Comparison of ENCODE assay signal across 9 cellular contexts in genomic region chr2:98460573-98461560, GRCh38. TPM values are rescaled to one million over a fixed set of nuclear protein-coding genes. Genes with fewer than 3 reads are reported as not detected.
DNase-seq lines count a peak whose midpoint lies in the region; ATAC-seq and TF ChIP-seq lines count a peak whose summit lies in the region.
"Had no signal": no experiment of that assay in that cellular context is flagged by ENCODE, and none has a peak within 500 bp of the region (broad histone marks: within the 10 kb centered on the region; RNA-seq: fewer than 3 reads in every experiment).

No MANE protein-coding gene starts in this region.

- H3K27ac ChIP-seq in neutrophil = peak overlapping the region; percentile 94
- H3K27ac ChIP-seq: ascending aorta had no signal

- CTCF ChIA-PET in Caco-2 (lab: Charles Lee) = no interaction called here

- peaks cover 3% of the 10 kb centered on the region for H3K4me1 Mint-ChIP-seq in Caco-2 (ENCODE audit: low read depth, unreplicated experiment)

- ATAC-seq in GM19463 (IDR thresholded peaks at IDR 0.05; ENCODE audit: unreplicated experiment) (peak; percentile 69), HG03460 (IDR thresholded peaks at IDR 0.05; ENCODE audit: unreplicated experiment) (peak; percentile 66)

- H3K9me3 Mint-ChIP-seq in Caco-2 (ENCODE audit: unreplicated experiment) = no peaks in the 10 kb centered on the region

- H3K27me3 ChIP-seq in neutrophil = no peaks in the 10 kb centered on the region
- no peaks in the 10 kb centered on the region for H3K27me3 ChIP-seq in H7 (ENCODE audit: control insufficient read depth, insufficient read depth, low read length)
- H3K27me3 ChIP-seq in Caco-2 (replicated peaks; ENCODE audit: control insufficient read depth, insufficient read depth, low read length) = no peaks in the 10 kb centered on the region
- H3K27me3 ChIP-seq: ascending aorta had no signal

- H3K4me3 Mint-ChIP-seq in Caco-2 (ENCODE audit: unreplicated experiment) = no peak overlapping the region

- H3K27ac Mint-ChIP-seq in Caco-2 (ENCODE audit: unreplicated experiment) = no peak overlapping the region

- H3K4me3 ChIP-seq in neutrophil (ENCODE audit: low read depth in 1 of 2, low read length in 1 of 2) (peak overlapping the region in 1 of 2 experiments; percentile 7), H7 (ENCODE audit: insufficient read depth, low read depth, low read length) (no peak overlapping the region), Caco-2 (ENCODE audit: low read depth, low read length) (no peak overlapping the region)
- H3K4me3 ChIP-seq: ascending aorta had no signal

- H3K36me3 Mint-ChIP-seq in Caco-2 (ENCODE audit: insufficient read depth, unreplicated experiment) = no peaks in the 10 kb centered on the region

- no peaks in the 10 kb centered on the region for H3K27me3 Mint-ChIP-seq in Caco-2 (ENCODE audit: insufficient read depth, unreplicated experiment)

- H3K36me3 ChIP-seq in neutrophil (no peaks in the 10 kb centered on the region), H7 (replicated peaks; ENCODE audit: control insufficient read depth, insufficient read depth, low read length) (peaks cover under 1% of the 10 kb centered on the region), Caco-2 (ENCODE audit: control insufficient read depth, insufficient read depth, low read length) (no peaks in the 10 kb centered on the region)
- H3K36me3 ChIP-seq: ascending aorta had no signal

- BruUV-seq in Caco-2 (replicated peaks; lab: Mats Ljungman, UMichigan) = no TSS peak

- POLR2A ChIA-PET in Caco-2 (lab: Charles Lee) = no interaction called here

- peaks cover 85 to 94% of the 10 kb centered on the region in 2 experiments for H3K4me1 ChIP-seq in neutrophil (ENCODE audit: control insufficient read depth in 1 of 2, insufficient read depth in 1 of 2, low read depth in 1 of 2, low read length in 1 of 2)
- peaks cover 3% of the 10 kb centered on the region for H3K4me1 ChIP-seq in Caco-2
- H3K4me1 ChIP-seq: ascending aorta had no signal

- intact Hi-C loops in Caco-2 (cut with micrococcal nuclease; ENCODE audit: unreplicated experiment) = no loop called here

- DNase-seq in CD1c-positive myeloid dendritic cell (ENCODE audit: extremely low spot score) (peak; percentile 55), H7 (no peak), SKM-1 (lab: John Stamatoyannopoulos, UW; ENCODE audit: unreplicated experiment) (no peak), Caco-2 (no peak)
- DNase-seq in activated CD8-positive, alpha-beta memory T cell treated with anti-CD3 and anti-CD28 coated beads, Interleukin-2, amount 50 U/mL, for 24 hours (ENCODE audit: extremely low read depth) = peak; percentile 63

- H3K9me3 ChIP-seq in neutrophil = no peaks in the 10 kb centered on the region
- H3K9me3 ChIP-seq in Caco-2 = no peaks in the 10 kb centered on the region
- H3K9me3 ChIP-seq: ascending aorta had no signal

- TF ChIP-seq CTCF in neutrophil (IDR thresholded peaks at IDR 0.05) = no peak
- TF ChIP-seq CTCF in Caco-2 (IDR thresholded peaks at IDR 0.05; ENCODE audit: insufficient read depth in 1 of 2, low read depth in 1 of 2, low read length in 1 of 2, severe bottlenecking in 1 of 2, unreplicated experiment in 1 of 2) = no peak

RNA-seq across cellular contexts. Expression of gene INPP4A, which starts 16.2 kb away (rescaled TPM):
- total RNA-seq in H7 (2014; rRNA removed; shearing (Covaris generic)) = 30.3 and 32.0 TPM in 2 replicates
- total RNA-seq in Caco-2 (2022) = 24.9 and 26.3 TPM in 2 replicates

Comparison
In these comparisons a context has a peak if more than half of its experiments do, and no peak if none do; other contexts are left out.
1. DNase-seq: peak in CD1c-positive myeloid dendritic cell (single experiment) and activated CD8-positive, alpha-beta memory T cell treated with anti-CD3 and anti-CD28 coated beads, Interleukin-2, amount 50 U/mL, for 24 hours (single experiment); none in H7 (single experiment), SKM-1 (single experiment) and Caco-2 (0 of 2).